Comparison of ENCODE assay signal across 23 cellular contexts in genomic region chr17:80315517-80316182, GRCh38. TPM values are rescaled to one million over a fixed set of nuclear protein-coding genes. Genes with fewer than 3 reads are reported as not detected.
A peak's percentile ranks its signal among the peaks of the same experiment; 100 is the strongest.
DNase-seq lines count a peak whose midpoint lies in the region; ATAC-seq and TF ChIP-seq lines count a peak whose summit lies in the region.
"Had no signal": no experiment of that assay in that cellular context is flagged by ENCODE, and none has a peak within 500 bp of the region (broad histone marks: within the 10 kb centered on the region; RNA-seq: fewer than 3 reads in every experiment).

No MANE protein-coding gene starts in this region.

- CTCF ChIA-PET in activated CD8-positive, alpha-beta T cell treated with anti-CD3 and anti-CD28 coated beads for 36 hours (lab: Charles Lee): no interaction called here

- no peak overlapping the region for H3K27ac ChIP-seq in upper lobe of right lung
- H3K27ac ChIP-seq: dorsolateral prefrontal cortex, left ventricle myocardium inferior, VCaP had no signal

- peak; percentile 10 to 11 for ATAC-seq in activated T-cell treated with anti-CD3 and anti-CD28 coated beads, Interleukin-2, amount 50 U/mL, for 72 hours (replicated peaks in 1 of 2)
- ATAC-seq in activated CD8-positive, alpha-beta T cell treated with anti-CD3 and anti-CD28 coated beads for 36 hours: no peak
- peak in 2 of 3 donors; percentile 40 to 52 for ATAC-seq in natural killer cell
- ATAC-seq in upper lobe of right lung: no peak
- no peak for ATAC-seq in HG03139 (IDR thresholded peaks at IDR 0.05; ENCODE audit: unreplicated experiment)
- ATAC-seq: HCT116 had no signal

- H3K27me3 Mint-ChIP-seq in activated T-cell treated with anti-CD3 and anti-CD28 coated beads, Interleukin-2, amount 50 U/mL, for 72 hours (ENCODE audit: low read depth): no peaks in the 10 kb centered on the region
- no peaks in the 10 kb centered on the region for H3K27me3 Mint-ChIP-seq in activated CD8-positive, alpha-beta T cell treated with anti-CD3 and anti-CD28 coated beads for 36 hours
- no peaks in the 10 kb centered on the region for H3K27me3 Mint-ChIP-seq in natural killer cell (ENCODE audit: low read depth in 2 of 2)
- H3K27me3 Mint-ChIP-seq: B cell; brain; CD4-positive, alpha-beta memory T cell had no signal

- H3K4me1 ChIP-seq in upper lobe of right lung: no peaks in the 10 kb centered on the region

- TF ChIP-seq CTCF in activated CD8-positive, alpha-beta T cell treated with anti-CD3 and anti-CD28 coated beads for 36 hours (IDR thresholded peaks at IDR 0.05): no peak
- TF ChIP-seq CTCF in natural killer cell (IDR thresholded peaks at IDR 0.05): no peak
- TF ChIP-seq CTCF in upper lobe of right lung (IDR thresholded peaks at IDR 0.05): no peak

- peaks cover 73% of the 10 kb centered on the region for H3K36me3 ChIP-seq in upper lobe of right lung

- no peaks in the 10 kb centered on the region for H3K9me3 ChIP-seq in upper lobe of right lung
- H3K9me3 ChIP-seq: heart left ventricle, left ventricle myocardium inferior had no signal

- POLR2A ChIA-PET in activated CD8-positive, alpha-beta T cell treated with anti-CD3 and anti-CD28 coated beads for 36 hours (lab: Charles Lee): no interaction called here

- no peak overlapping the region for H3K4me3 ChIP-seq in upper lobe of right lung
- H3K4me3 ChIP-seq: dorsolateral prefrontal cortex, heart left ventricle, left ventricle myocardium inferior had no signal

- H3K4me1 Mint-ChIP-seq in activated T-cell treated with anti-CD3 and anti-CD28 coated beads, Interleukin-2, amount 50 U/mL, for 72 hours (ENCODE audit: low read depth): no peaks in the 10 kb centered on the region
- H3K4me1 Mint-ChIP-seq in activated CD8-positive, alpha-beta T cell treated with anti-CD3 and anti-CD28 coated beads for 36 hours (ENCODE audit: low read depth): peaks cover 2% of the 10 kb centered on the region
- peaks cover 13 to 28% of the 10 kb centered on the region in 2 donors for H3K4me1 Mint-ChIP-seq in natural killer cell
- H3K4me1 Mint-ChIP-seq: B cell, brain had no signal

- H3K27ac Mint-ChIP-seq in activated T-cell treated with anti-CD3 and anti-CD28 coated beads, Interleukin-2, amount 50 U/mL, for 72 hours: peak overlapping the region; percentile 68
- H3K27ac Mint-ChIP-seq in activated CD8-positive, alpha-beta T cell treated with anti-CD3 and anti-CD28 coated beads for 36 hours: peak overlapping the region; percentile 55
- H3K27ac Mint-ChIP-seq in natural killer cell: peak overlapping the region; percentile 79 to 87
- H3K27ac Mint-ChIP-seq: B cell had no signal

- peaks cover 0 to 2% of the 10 kb centered on the region in 2 donors for H3K9me3 Mint-ChIP-seq in activated T-cell treated with anti-CD3 and anti-CD28 coated beads, Interleukin-2, amount 50 U/mL, for 72 hours
- H3K9me3 Mint-ChIP-seq in activated CD8-positive, alpha-beta T cell treated with anti-CD3 and anti-CD28 coated beads for 36 hours: no peaks in the 10 kb centered on the region
- H3K9me3 Mint-ChIP-seq in natural killer cell: peaks cover 2 to 4% of the 10 kb centered on the region in 2 donors

- no peaks in the 10 kb centered on the region for H3K27me3 ChIP-seq in upper lobe of right lung
- H3K27me3 ChIP-seq: dorsolateral prefrontal cortex, heart left ventricle had no signal

- H3K4me3 Mint-ChIP-seq in activated T-cell treated with anti-CD3 and anti-CD28 coated beads, Interleukin-2, amount 50 U/mL, for 72 hours: no peak overlapping the region
- H3K4me3 Mint-ChIP-seq in activated CD8-positive, alpha-beta T cell treated with anti-CD3 and anti-CD28 coated beads for 36 hours: no peak overlapping the region
- H3K4me3 Mint-ChIP-seq in natural killer cell: peak overlapping the region; percentile 45
- H3K4me3 Mint-ChIP-seq: B cell; brain; CD4-positive, alpha-beta memory T cell had no signal

- peaks cover 18 to 56% of the 10 kb centered on the region in 2 donors for H3K36me3 Mint-ChIP-seq in activated T-cell treated with anti-CD3 and anti-CD28 coated beads, Interleukin-2, amount 50 U/mL, for 72 hours (ENCODE audit: insufficient read depth in 2 of 2)
- H3K36me3 Mint-ChIP-seq in activated CD8-positive, alpha-beta T cell treated with anti-CD3 and anti-CD28 coated beads for 36 hours (ENCODE audit: low read depth): peaks cover 59% of the 10 kb centered on the region
- H3K36me3 Mint-ChIP-seq in natural killer cell: peaks cover 12% of the 10 kb centered on the region

- intact Hi-C loops in activated CD8-positive, alpha-beta T cell treated with anti-CD3 and anti-CD28 coated beads for 36 hours (cut with micrococcal nuclease): no loop called here
- intact Hi-C loops in natural killer cell (cut with micrococcal nuclease): no loop called here
- intact Hi-C loops in upper lobe of right lung (cut with DNase I): no loop called here

- DNase-seq in activated T-cell treated with anti-CD3 and anti-CD28 coated beads, Interleukin-2, amount 50 U/mL, for 72 hours: no peak
- no peak for DNase-seq in activated T-cell treated with anti-CD3 and anti-CD28 coated beads, Interleukin-2, amount 50 U/mL, for 48 hours
- no peak for DNase-seq in activated CD8-positive, alpha-beta T cell treated with anti-CD3 and anti-CD28 coated beads for 36 hours
- no peak for DNase-seq in natural killer cell
- peak; percentile 20 for DNase-seq in upper lobe of right lung
- DNase-seq in NCI-H82 treated with DMSO at 0.1 percent for 48 hours (lab: John Stamatoyannopoulos, UW; ENCODE audit: unreplicated experiment): no peak
- DNase-seq: activated CD4-positive, alpha-beta T cell treated with anti-CD3 and anti-CD28 coated beads for 48 hours; CD4-positive, alpha-beta memory T cell; dorsolateral prefrontal cortex; foreskin melanocyte; heart left ventricle; left ventricle myocardium inferior; NCI-H1694; NCI-H446; NCI-H748 treated with DMSO at 0.1 percent for 48 hours; SHP77 treated with DMSO at 0.1 percent for 48 hours; stimulated activated CD4-positive, alpha-beta T cell treated with anti-CD3 and anti-CD28 coated beads, Interleukin-4, amount 100 ng/mL, for 4 hours; T1000 had no signal

RNA-seq across cellular contexts. Expression of gene RNF213, which starts 55.0 kb away (rescaled TPM):
- total RNA-seq in activated T-cell treated with anti-CD3 and anti-CD28 coated beads, Interleukin-2, amount 50 U/mL, for 72 hours: 100 to 1,000 TPM; 546 to 651 TPM
- total RNA-seq in activated CD8-positive, alpha-beta T cell treated with anti-CD3 and anti-CD28 coated beads for 36 hours: 100 to 1,000 TPM; 131 to 142 TPM
- total RNA-seq in natural killer cell (1,000 to 10,000 TPM in 2 of 3 donors, 100 to 1,000 TPM in 1; 929 to 1,120 (median 1,060) TPM), upper lobe of right lung (236 TPM)

Comparison
In these comparisons a context has a peak if more than half of its experiments do, and no peak if none do; other contexts are left out.
1. ATAC-seq: peak in activated T-cell treated with anti-CD3 and anti-CD28 coated beads, Interleukin-2, amount 50 U/mL, for 72 hours (2 of 2) and natural killer cell (2 of 3); none in activated CD8-positive, alpha-beta T cell treated with anti-CD3 and anti-CD28 coated beads for 36 hours (single experiment), upper lobe of right lung (single experiment) and HG03139 (single experiment).
2. Peak in every context shown above with its lines, with median percentiles within 50 percentile points of each other: H3K27ac Mint-ChIP-seq.